ENCODE assay signal across 14 cellular contexts in the genomic region with DNA sequence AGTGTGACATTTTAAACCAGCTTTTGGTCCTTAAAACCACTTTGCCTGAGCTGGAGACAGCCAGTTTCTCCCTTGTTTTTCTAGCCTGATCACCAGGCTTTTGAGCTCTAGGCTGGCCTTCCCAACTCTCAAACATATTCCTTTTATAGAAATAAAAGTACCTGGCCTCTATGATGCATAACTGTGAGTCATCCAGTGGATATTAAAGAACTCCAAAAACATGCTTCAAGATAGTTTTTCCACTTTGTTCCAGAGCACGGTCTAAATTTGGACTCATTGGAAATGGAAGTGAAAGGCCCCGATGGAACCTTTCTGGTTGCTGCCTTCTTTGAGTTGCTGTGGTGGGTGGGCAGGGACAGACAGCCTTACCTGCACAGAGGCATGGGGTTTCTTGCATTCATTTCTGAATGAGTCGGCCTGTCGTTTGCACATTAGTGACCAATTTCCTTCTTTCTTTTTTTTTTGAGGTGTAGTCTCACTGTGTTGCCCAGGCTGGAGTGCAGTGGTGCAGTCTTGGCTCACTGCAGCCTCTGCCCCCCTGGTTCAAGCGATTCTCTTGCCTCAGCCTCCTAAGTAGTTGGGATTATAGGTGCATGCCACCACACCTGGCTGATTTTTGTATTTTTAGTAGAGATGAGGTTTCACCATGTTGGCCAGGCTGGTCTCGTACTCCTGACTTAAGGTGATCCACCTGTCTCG. TPM values are rescaled to one million over a fixed set of nuclear protein-coding genes. Genes with fewer than 3 reads are reported as not detected.
DNase-seq lines count a peak whose midpoint lies in the region; ATAC-seq and TF ChIP-seq lines count a peak whose summit lies in the region.
"Had no signal": no experiment of that assay in that cellular context is flagged by ENCODE, and none has a peak within 500 bp of the region (broad histone marks: within the 10 kb centered on the region; RNA-seq: fewer than 3 reads in every experiment).

No MANE protein-coding gene starts in this region.

- intact Hi-C loops in heart right ventricle (cut with DNase I) = loop anchor here in 4 of 10 donors (5.0 kb wide), 1 partner anchor 39 kb away; no protein-coding TSS in a partner anchor
- intact Hi-C loops in left ventricle myocardium superior (cut with micrococcal nuclease) = no loop called here
- intact Hi-C loops in aorta (cut with DNase I) = loop anchor here in 1 of 2 donors (5.0 kb wide), 1 partner anchor 81 kb away; no protein-coding TSS in a partner anchor

- H3K9me3 Mint-ChIP-seq in chondrocyte (ENCODE audit: low read depth) = no peaks in the 10 kb centered on the region

- no peaks in the 10 kb centered on the region for H3K27me3 Mint-ChIP-seq in chondrocyte (ENCODE audit: low read depth)

- H3K4me1 ChIP-seq in heart right ventricle = peaks cover 32 to 100% (median 87%) of the 10 kb centered on the region in 9 donors
- H3K4me1 ChIP-seq in muscle layer of duodenum (ENCODE audit: control insufficient read depth in 1 of 2, insufficient read depth in 2 of 2, low read length in 2 of 2) = peaks cover 6 to 18% of the 10 kb centered on the region in 2 donors
- peaks cover 5 to 14% of the 10 kb centered on the region in 2 donors for H3K4me1 ChIP-seq in aorta (ENCODE audit: control insufficient read depth in 1 of 2, insufficient read depth in 2 of 2, low read length in 2 of 2)
- H3K4me1 ChIP-seq: parathyroid adenoma had no signal

- no peaks in the 10 kb centered on the region for H3K9me3 ChIP-seq in heart right ventricle
- H3K9me3 ChIP-seq in muscle layer of duodenum (ENCODE audit: control insufficient read depth in 1 of 2, low read length in 2 of 2) = no peaks in the 10 kb centered on the region
- no peaks in the 10 kb centered on the region for H3K9me3 ChIP-seq in aorta (ENCODE audit: control insufficient read depth, low read length)

- TF ChIP-seq CTCF in heart right ventricle (IDR thresholded peaks at IDR 0.05) (no peak), chondrocyte (IDR thresholded peaks at IDR 0.05) (no peak)

- H3K4me3 ChIP-seq in heart right ventricle = no peak overlapping the region
- no peak overlapping the region for H3K4me3 ChIP-seq in muscle layer of duodenum (ENCODE audit: low read depth in 1 of 2, low read length in 2 of 2)
- no peak overlapping the region for H3K4me3 ChIP-seq in aorta (ENCODE audit: low read length in 2 of 2)

- H3K27me3 ChIP-seq in heart right ventricle (no peaks in the 10 kb centered on the region), muscle layer of duodenum (ENCODE audit: low read depth, low read length) (no peaks in the 10 kb centered on the region), aorta (ENCODE audit: control insufficient read depth in 1 of 2, insufficient read depth in 2 of 2, low read length in 1 of 2) (no peaks in the 10 kb centered on the region)

- ATAC-seq in heart right ventricle (peak in 4 of 8 donors; percentile 6 to 34 (median 19)), left ventricle myocardium superior (no peak), aorta (ENCODE audit: low FRiP score) (peak; percentile 62), HG03521 (IDR thresholded peaks at IDR 0.05; ENCODE audit: unreplicated experiment) (no peak)

- H3K36me3 Mint-ChIP-seq in chondrocyte (ENCODE audit: low read depth) = no peaks in the 10 kb centered on the region
- H3K36me3 Mint-ChIP-seq: activated naive CD8-positive, alpha-beta T cell had no signal

- peaks cover 98% of the 10 kb centered on the region for H3K4me1 Mint-ChIP-seq in chondrocyte (ENCODE audit: low read depth)

- DNase-seq in heart right ventricle = no peak
- DNase-seq in left ventricle myocardium superior = no peak
- no peak for DNase-seq in chondrocyte (ENCODE audit: low spot score)
- no peak for DNase-seq in aorta
- no peak for DNase-seq in GM19238 (ENCODE audit: insufficient read length, low spot score)
- DNase-seq in HUDEP-2 (lab: John Stamatoyannopoulos, UW; ENCODE audit: unreplicated experiment in 76 of 76) = no peak
- DNase-seq: NCI-H345; stimulated activated naive CD4-positive, alpha-beta T cell treated with Interleukin-2 at 50 U/mL for 16 hours had no signal

- no peaks in the 10 kb centered on the region for H3K36me3 ChIP-seq in heart right ventricle
- H3K36me3 ChIP-seq in muscle layer of duodenum (ENCODE audit: control insufficient read depth in 1 of 2, insufficient read depth in 2 of 2, low read length in 2 of 2) = peaks cover 0 to 11% of the 10 kb centered on the region in 2 donors
- no peaks in the 10 kb centered on the region for H3K36me3 ChIP-seq in aorta (ENCODE audit: control insufficient read depth in 1 of 2, insufficient read depth in 2 of 2, low read length in 1 of 2)

- WGBS in heart right ventricle, 2 donors = 71 to 81% methylated on average over 7 of the region's 7 CpGs
- 52 to 60% methylated on average over 7 of the region's 7 CpGs for WGBS in aorta, 2 donors

- H3K4me3 Mint-ChIP-seq in chondrocyte (ENCODE audit: unreplicated experiment) = no peak overlapping the region
- H3K4me3 Mint-ChIP-seq: activated naive CD8-positive, alpha-beta T cell had no signal

- H3K27ac ChIP-seq in heart right ventricle (peak overlapping the region in 9 of 10 donors; percentile 12 to 79 (median 54)), muscle layer of duodenum (ENCODE audit: low read length) (peak overlapping the region; percentile 93), aorta (ENCODE audit: low read depth in 1 of 2, low read length in 2 of 2) (peak overlapping the region; percentile 95 to 96)
- H3K27ac ChIP-seq: HL-60, parathyroid adenoma, VCaP had no signal

- peak overlapping the region; percentile 97 for H3K27ac Mint-ChIP-seq in chondrocyte (ENCODE audit: unreplicated experiment)
- H3K27ac Mint-ChIP-seq: activated naive CD8-positive, alpha-beta T cell had no signal

RNA-seq across cellular contexts. Expression of a gene that starts 43.1 kb away (rescaled TPM):
- total RNA-seq in heart right ventricle (10 to 100 TPM; 47.2 to 71.4 (median 61.9) TPM), left ventricle myocardium superior (57.0 TPM), chondrocyte (200 to 271 TPM (median 217 TPM) in 3 replicates), aorta (100 to 1,000 TPM; 346 to 374 TPM)
- polyA plus RNA-seq in heart right ventricle (10 to 100 TPM; 26.2 to 85.2 TPM), aorta (10 to 100 TPM; 22.0 to 36.7 TPM)
